ENCODE assay signal across 2 cellular contexts in genomic region chr6:71886184-71887005, GRCh38.
A peak's percentile ranks its signal among the peaks of the same experiment; 100 is the strongest.
TF ChIP-seq lines count a peak whose summit lies in the region.

Gene RIMS1 (plus strand): TSS chr6:71886550. CDS start chr6:71887024, 474 bp downstream.

TF ChIP-seq in GM12878, 131 proteins besides CTCF, POLR2A, EP300 and RAD21:
- TF ChIP-seq ZNF622 (IDR thresholded peaks at IDR 0.05) (no peak), EGR1 (IDR thresholded peaks at IDR 0.05; ENCODE audit: borderline replicate concordance in 1 of 2, low read depth in 2 of 2, low read length in 2 of 2) (peak in 1 of 2 experiments; percentile 51; a peak in 1 of 3 replicates)

TF ChIP-seq in HepG2, 621 proteins besides CTCF, POLR2A, EP300 and RAD21:
- TF ChIP-seq ZNF687 (CRISPR knock-in tag; IDR thresholded peaks at IDR 0.05), result peak; percentile 28; the same call in 1 of the 2 replicates
- TF ChIP-seq REL (CRISPR knock-in tag; conservative IDR thresholded peaks at IDR 0.05), result no peak
- TF ChIP-seq FIP1L1 (IDR thresholded peaks at IDR 0.05; ENCODE audit: borderline replicate concordance, insufficient read depth, low read depth, low read length), result no peak
- TF ChIP-seq ZSCAN29 (CRISPR knock-in tag; conservative IDR thresholded peaks at IDR 0.05), result no peak
- TF ChIP-seq ARID2 (CRISPR knock-in tag; IDR thresholded peaks at IDR 0.05; ENCODE audit: borderline replicate concordance), result no peak
- no peak for TF ChIP-seq IKZF4 (CRISPR knock-in tag; IDR thresholded peaks at IDR 0.05; ENCODE audit: borderline replicate concordance, low read depth, not compliant biosample characterization)
- no peak for TF ChIP-seq ZNF230 (CRISPR knock-in tag; IDR thresholded peaks at IDR 0.05)
- TF ChIP-seq SIN3A (IDR thresholded peaks at IDR 0.05; ENCODE audit: borderline replicate concordance, low read depth, low read length), result no peak
- no peak for TF ChIP-seq ZBTB43 (CRISPR knock-in tag; conservative IDR thresholded peaks at IDR 0.05)
- no peak for TF ChIP-seq HDAC6 (IDR thresholded peaks at IDR 0.05; ENCODE audit: low read depth, low read length)
- TF ChIP-seq UBTF (CRISPR knock-in tag; IDR thresholded peaks at IDR 0.05), result peak; percentile 21; the same call in 1 of the 2 replicates
- TF ChIP-seq KLF11 (CRISPR knock-in tag; IDR thresholded peaks at IDR 0.05), result no peak
- no peak for TF ChIP-seq ZBTB2 (CRISPR knock-in tag; IDR thresholded peaks at IDR 0.05; ENCODE audit: low read depth)
- TF ChIP-seq TFAP4 (IDR thresholded peaks at IDR 0.05; ENCODE audit: borderline replicate concordance, low read depth), result no peak
- peak; percentile 38; the same call in 1 of the 2 replicates for TF ChIP-seq ZBTB33 (CRISPR knock-in tag; IDR thresholded peaks at IDR 0.05)
- no peak for TF ChIP-seq TCF12 (IDR thresholded peaks at IDR 0.05)
- TF ChIP-seq TCF12 (CRISPR knock-in tag; IDR thresholded peaks at IDR 0.05), result no peak
- TF ChIP-seq MTF1 (CRISPR knock-in tag; IDR thresholded peaks at IDR 0.05), result no peak
- TF ChIP-seq BATF2 (CRISPR knock-in tag; IDR thresholded peaks at IDR 0.05), result no peak
- no peak for TF ChIP-seq SYNCRIP (IDR thresholded peaks at IDR 0.05; ENCODE audit: insufficient read depth, low read depth, low read length)
- no peak for TF ChIP-seq HIVEP1 (CRISPR knock-in tag; IDR thresholded peaks at IDR 0.05)
- TF ChIP-seq ZNF674 (CRISPR knock-in tag; IDR thresholded peaks at IDR 0.05; ENCODE audit: low read depth), result no peak
